1 cellular context compared by ENCODE assay signal in genomic region chr9:12955510-12956163, GRCh38.
TF ChIP-seq lines count a peak whose summit lies in the region.

No MANE protein-coding gene starts in this region.

TF ChIP-seq in H1, 55 proteins besides CTCF, POLR2A, EP300 and RAD21 (continued from another document):
- TF ChIP-seq MAX (IDR thresholded peaks at IDR 0.05), result no peak
